In genomic region chr7:64313740-64314491, GRCh38 we compare ENCODE assay signal across 8 cellular contexts. TPM values are rescaled to one million over a fixed set of nuclear protein-coding genes. Genes with fewer than 3 reads are reported as not detected.
DNase-seq lines count a peak whose midpoint lies in the region; ATAC-seq and TF ChIP-seq lines count a peak whose summit lies in the region.

TSS of gene ZNF736 (plus strand) at chr7:64313961. CDS start at chr7:64314151, 190 bp downstream.

- POLR2A ChIA-PET in activated CD4-positive, alpha-beta memory T cell treated with anti-CD3 and anti-CD28 coated beads, Interleukin-2, amount 10 ng/mL, durations not matched to agents 7 days and 5 days (lab: Charles Lee) = interaction anchor here (0.6 to 4.4 kb wide), 9 partner anchors 9 to 1060 kb away, joined by 3 to 34 read pairs (median 4); partner anchors contain the start of genes ZNF107, ZNF138, ZNF273 and ZNF680

- H3K27me3 ChIP-seq in dorsolateral prefrontal cortex = no peaks in the 10 kb centered on the region

- H3K4me3 ChIP-seq in dorsolateral prefrontal cortex = peak within 1 kb of the TSS; percentile 51 to 97 (median 85)

- peak within 1 kb of the TSS; percentile 97 for H3K4me3 Mint-ChIP-seq in activated CD4-positive, alpha-beta memory T cell treated with anti-CD3 and anti-CD28 coated beads, Interleukin-2, amount 10 ng/mL, durations not matched to agents 7 days and 5 days

- peaks cover 39% of the 10 kb centered on the region for H3K36me3 Mint-ChIP-seq in activated CD4-positive, alpha-beta memory T cell treated with anti-CD3 and anti-CD28 coated beads, Interleukin-2, amount 10 ng/mL, durations not matched to agents 7 days and 5 days (ENCODE audit: low read depth)

- CTCF ChIA-PET in activated CD4-positive, alpha-beta memory T cell treated with anti-CD3 and anti-CD28 coated beads, Interleukin-2, amount 10 ng/mL, durations not matched to agents 7 days and 5 days (lab: Charles Lee) = interaction anchor here (0.6 to 1.3 kb wide), 3 partner anchors 11 to 693 kb away, joined by 3 read pairs; partner anchors contain the start of gene ERV3-1

- H3K27ac Mint-ChIP-seq in activated CD4-positive, alpha-beta memory T cell treated with anti-CD3 and anti-CD28 coated beads, Interleukin-2, amount 10 ng/mL, durations not matched to agents 7 days and 5 days = peak within 1 kb of the TSS; percentile 92

- H3K27me3 Mint-ChIP-seq in activated CD4-positive, alpha-beta memory T cell treated with anti-CD3 and anti-CD28 coated beads, Interleukin-2, amount 10 ng/mL, durations not matched to agents 7 days and 5 days = no peaks in the 10 kb centered on the region

- no peak for TF ChIP-seq CTCF in C4-2B (conservative IDR thresholded peaks at IDR 0.05)
- peak in 4 of 56 donors; percentile 7 to 32 (median 19) for TF ChIP-seq CTCF in dorsolateral prefrontal cortex (IDR thresholded peaks at IDR 0.05 in 54 of 56, conservative IDR thresholded peaks at IDR 0.05 in 2 of 56; ENCODE audit: low read depth in 1 of 56, partially characterized antibody in 56 of 56)

- peak; percentile 100 for ATAC-seq in GM19324 (IDR thresholded peaks at IDR 0.05; ENCODE audit: low FRiP score, unreplicated experiment)
- ATAC-seq in HG03520 (IDR thresholded peaks at IDR 0.05; ENCODE audit: unreplicated experiment) = peak; percentile 100

- intact Hi-C loops in dorsolateral prefrontal cortex (cut with DNase I) = loop anchor here (5.0 to 10.0 kb wide), 4 partner anchors 251 to 581 kb away; partner anchors contain the start of gene ZNF680 (in 1 of the 2)

- H3K4me1 Mint-ChIP-seq in activated CD4-positive, alpha-beta memory T cell treated with anti-CD3 and anti-CD28 coated beads, Interleukin-2, amount 10 ng/mL, durations not matched to agents 7 days and 5 days = peaks cover 30% of the 10 kb centered on the region

- DNase-seq in NCI-H82 (lab: John Stamatoyannopoulos, UW) = peak; percentile 98
- peak; percentile 91 for DNase-seq in activated CD4-positive, alpha-beta memory T cell treated with anti-CD3 and anti-CD28 coated beads, Interleukin-2, amount 10 ng/mL, durations not matched to agents 7 days and 5 days
- peak; percentile 86 to 97 (median 95) for DNase-seq in dorsolateral prefrontal cortex
- DNase-seq in mesenteric fat pad (ENCODE audit: low spot score) = peak; percentile 93
- DNase-seq in stimulated activated CD8-positive, alpha-beta memory T cell treated with anti-CD3 and anti-CD28 coated beads, Interleukin-4, amount 100 ng/mL, for 24 hours (ENCODE audit: low read depth) = peak; percentile 75

- H3K27ac ChIP-seq in C4-2B (peak within 1 kb of the TSS; percentile 79), dorsolateral prefrontal cortex (peak within 1 kb of the TSS in 58 of 59 donors; percentile 2 to 91 (median 75))

- peaks cover 21% of the 10 kb centered on the region for H3K9me3 Mint-ChIP-seq in activated CD4-positive, alpha-beta memory T cell treated with anti-CD3 and anti-CD28 coated beads, Interleukin-2, amount 10 ng/mL, durations not matched to agents 7 days and 5 days

RNA-seq across cellular contexts. Expression of gene ZNF736, which starts in this region (rescaled TPM):
- 10 to 100 TPM; 22.5 to 24.5 TPM for total RNA-seq in activated CD4-positive, alpha-beta memory T cell treated with anti-CD3 and anti-CD28 coated beads, Interleukin-2, amount 10 ng/mL, durations not matched to agents 7 days and 5 days
- total RNA-seq in dorsolateral prefrontal cortex (10 to 100 TPM; 24.4 to 54.4 (median 35.1) TPM), mesenteric fat pad (11.6 TPM)

Comparison
In these comparisons a context has a peak if more than half of its experiments do, and no peak if none do; other contexts are left out.
1. Peak in every context shown above with its lines: DNase-seq, ATAC-seq, H3K4me3 ChIP-seq and H3K27ac ChIP-seq.